In the genomic region with DNA sequence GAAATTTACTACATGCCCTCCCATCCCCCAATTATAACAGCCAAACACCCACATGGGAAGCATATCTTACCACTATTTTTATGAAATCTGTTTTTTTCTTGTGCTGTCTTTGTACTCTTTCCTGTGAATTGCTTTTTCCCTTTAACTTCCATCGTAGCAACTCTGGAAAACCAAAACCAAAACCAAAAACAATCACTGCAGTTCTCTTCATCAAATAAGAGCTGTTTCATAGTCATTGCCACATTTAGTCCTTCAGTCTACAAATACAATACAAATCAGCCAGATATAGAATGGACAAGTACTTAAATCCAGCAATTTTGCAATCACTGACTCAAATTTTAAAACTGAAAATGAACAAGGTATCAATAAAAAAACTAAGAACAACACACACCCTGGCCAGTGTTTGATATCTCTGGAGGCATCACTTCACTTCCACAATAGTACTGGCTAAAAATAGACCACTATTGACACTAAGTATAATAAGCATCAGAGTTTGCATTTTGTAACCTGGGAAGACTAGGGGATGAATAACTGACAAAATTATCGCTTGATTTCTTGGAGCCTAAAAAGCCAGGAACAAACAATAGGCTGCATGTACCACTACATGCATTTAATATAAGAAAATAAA, we compare ENCODE assay signal across 10 cellular contexts. TPM values are rescaled to one million over a fixed set of nuclear protein-coding genes. Genes with fewer than 3 reads are reported as not detected.
DNase-seq lines count a peak whose midpoint lies in the region; ATAC-seq, FAIRE-seq and TF ChIP-seq lines count a peak whose summit lies in the region.
"Had no signal": no experiment of that assay in that cellular context is flagged by ENCODE, and none has a peak within 500 bp of the region (broad histone marks: within the 10 kb centered on the region; RNA-seq: fewer than 3 reads in every experiment).

No MANE protein-coding gene starts in this region.

- H3K9me3 ChIP-seq in A549: no peaks in the 10 kb centered on the region
- no peaks in the 10 kb centered on the region for H3K9me3 ChIP-seq in duodenal mucosa (ENCODE audit: control insufficient read depth in 1 of 2, low read length in 2 of 2)
- H3K9me3 ChIP-seq in small intestine (ENCODE audit: control insufficient read depth, low read depth): no peaks in the 10 kb centered on the region
- no peaks in the 10 kb centered on the region for H3K9me3 ChIP-seq in MM.1S (replicated peaks; ENCODE audit: insufficient read depth, low read length)

- peaks cover 53% of the 10 kb centered on the region for H3K4me1 ChIP-seq in A549
- H3K4me1 ChIP-seq in duodenal mucosa (ENCODE audit: control insufficient read depth in 1 of 2, insufficient read depth in 2 of 2, low read length in 2 of 2): peaks cover 20 to 26% of the 10 kb centered on the region in 2 donors
- peaks cover 2 to 9% of the 10 kb centered on the region in 2 donors for H3K4me1 ChIP-seq in small intestine (ENCODE audit: control insufficient read depth in 2 of 2, insufficient read depth in 1 of 2, low read depth in 1 of 2, low read length in 1 of 2)
- H3K4me1 ChIP-seq in MM.1S (ENCODE audit: low read length): peaks cover 3% of the 10 kb centered on the region; the same call in 1 of the 2 replicates

- ATAC-seq in A549: no peak
- peak; percentile 6 for ATAC-seq in omental fat pad (ENCODE audit: low FRiP score)
- no peak for ATAC-seq in GM21723 (IDR thresholded peaks at IDR 0.05; ENCODE audit: unreplicated experiment)
- ATAC-seq: stimulated activated naive CD8-positive, alpha-beta T cell treated with anti-CD3 and anti-CD28 coated beads, Interleukin-15, amount 100 ng/mL, for 72 hours had no signal

- no peak for TF ChIP-seq POLR2A in A549 (IDR thresholded peaks at IDR 0.05; ENCODE audit: low read length)

- H3K4me1 Mint-ChIP-seq in HFFc6 (ENCODE audit: low read depth): peaks cover 18% of the 10 kb centered on the region

- H4K20me1 ChIP-seq in MM.1S (ENCODE audit: insufficient read depth, low read length): peaks cover 5% of the 10 kb centered on the region; the same call in 1 of the 2 replicates

- H3K27me3 ChIP-seq in duodenal mucosa (ENCODE audit: control insufficient read depth in 1 of 2, insufficient read depth in 2 of 2, low read length in 2 of 2) (no peaks in the 10 kb centered on the region), small intestine (ENCODE audit: control insufficient read depth in 2 of 2, insufficient read depth in 2 of 2, low read length in 2 of 2) (no peaks in the 10 kb centered on the region), MM.1S (replicated peaks; ENCODE audit: insufficient read depth, low read length) (no peaks in the 10 kb centered on the region)

- 31% methylated on average over 2 of the region's 2 CpGs for WGBS in A549 (ENCODE audit: missing lambda C conversion rate)
- 25 to 39% (median 33%) methylated on average over 2 of the region's 2 CpGs for WGBS in small intestine, 3 donors

- TF ChIP-seq EP300 in A549 (IDR thresholded peaks at IDR 0.05): no peak

- H2AFZ ChIP-seq in MM.1S (ENCODE audit: low read length): no peak overlapping the region

- CTCF ChIA-PET in A549 (lab: Yijun Ruan, JAX) (interaction anchor here (0.8 to 5.6 kb wide), 6 partner anchors 9 to 706 kb away, joined by 3 to 28 read pairs (median 6); no protein-coding TSS in a partner anchor), HEK293T (lab: Yijun Ruan, JAX) (no interaction called here)

- no peaks in the 10 kb centered on the region for H3K9me2 ChIP-seq in MM.1S (replicated peaks; ENCODE audit: insufficient read depth, low read length)

- H3K4me3 ChIP-seq in A549 (peak overlapping the region; percentile 22; the same call in 2 of the 3 replicates), duodenal mucosa (ENCODE audit: low read depth in 1 of 2, low read length in 2 of 2) (peak overlapping the region; percentile 9 to 29), small intestine (ENCODE audit: low read depth in 1 of 2, low read length in 2 of 2) (no peak overlapping the region), MM.1S (ENCODE audit: low read length) (no peak overlapping the region)

- POLR2A ChIA-PET in A549 (lab: Yijun Ruan, JAX): no interaction called here
- POLR2A ChIA-PET in HEK293T (lab: Yijun Ruan, JAX): no interaction called here

- H3K36me3 ChIP-seq in duodenal mucosa (ENCODE audit: control insufficient read depth in 1 of 2, insufficient read depth in 2 of 2, low read length in 2 of 2) (peaks cover 14 to 20% of the 10 kb centered on the region in 2 donors), small intestine (ENCODE audit: control insufficient read depth in 2 of 2, insufficient read depth in 2 of 2, low read length in 2 of 2) (peaks cover 2 to 8% of the 10 kb centered on the region in 2 donors), MM.1S (replicated peaks; ENCODE audit: insufficient read depth, low read length) (peaks cover 17% of the 10 kb centered on the region; the same call in 1 of the 2 replicates)

- H3K4me2 ChIP-seq in A549 (peak overlapping the region; percentile 92), MM.1S (ENCODE audit: low read depth, low read length) (no peak overlapping the region)

- DNase-seq in A549 (ENCODE audit: low read depth in 1 of 2, low spot score in 1 of 2): no peak
- DNase-seq in HFFc6: no peak
- DNase-seq in omental fat pad (ENCODE audit: low spot score): no peak
- no peak for DNase-seq in HEK293T (ENCODE audit: extremely low spot score)
- DNase-seq in small intestine: no peak
- DNase-seq in MM.1S: no peak
- DNase-seq: stimulated activated naive CD8-positive, alpha-beta T cell treated with anti-CD3 and anti-CD28 coated beads, Interleukin-15, amount 100 ng/mL, for 72 hours had no signal

- H3K27ac ChIP-seq in A549 (peak overlapping the region; percentile 50 to 64; a peak in 5 of 6 replicates), duodenal mucosa (ENCODE audit: low read depth, low read length) (no peak overlapping the region), small intestine (ENCODE audit: low read depth in 1 of 2, low read length in 1 of 2) (peak overlapping the region in 1 of 2 donors; percentile 4), MM.1S (ENCODE audit: low read length) (no peak overlapping the region)

- TF ChIP-seq RAD21 in A549 (conservative IDR thresholded peaks at IDR 0.05 in 1 of 2, IDR thresholded peaks at IDR 0.05 in 1 of 2): no peak

- TF ChIP-seq CTCF in A549 (IDR thresholded peaks at IDR 0.05) (no peak), HFFc6 (IDR thresholded peaks at IDR 0.05) (no peak), omental fat pad (IDR thresholded peaks at IDR 0.05) (no peak), MM.1S (IDR thresholded peaks at IDR 0.05; ENCODE audit: low read length) (no peak)

- H3K79me2 ChIP-seq in MM.1S (ENCODE audit: low read length): peaks cover 73% of the 10 kb centered on the region

- no peaks in the 10 kb centered on the region for H3F3A ChIP-seq in MM.1S (ENCODE audit: insufficient read depth, low read length)

- H3K9ac ChIP-seq in duodenal mucosa (ENCODE audit: low read depth in 1 of 2, low read length in 2 of 2) (no peak overlapping the region), MM.1S (ENCODE audit: low read length) (no peak overlapping the region)

- H3K4me3 Mint-ChIP-seq in HFFc6: peak overlapping the region; percentile 60; the same call in 1 of the 2 replicates
- H3K4me3 Mint-ChIP-seq: stimulated activated naive CD8-positive, alpha-beta T cell treated with anti-CD3 and anti-CD28 coated beads, Interleukin-15, amount 100 ng/mL, for 72 hours had no signal

- H3K27ac Mint-ChIP-seq in HFFc6: peak overlapping the region; percentile 68
- H3K27ac Mint-ChIP-seq: activated T-helper 2 cell treated with anti-CD3 and anti-CD28 coated beads, Interferon-gamma antibody, Interleukin-2, Interleukin-4, amounts not matched to agents 10 μg/mL and 5 μg/mL and 100 μg/mL, durations not matched to agents 14 hours and 24 hours and 36 hours; stimulated activated naive CD8-positive, alpha-beta T cell treated with anti-CD3 and anti-CD28 coated beads, Interleukin-15, amount 100 ng/mL, for 72 hours had no signal

- H3K9me3 Mint-ChIP-seq in HFFc6: no peaks in the 10 kb centered on the region
- H3K9me3 Mint-ChIP-seq: activated T-helper 2 cell treated with anti-CD3 and anti-CD28 coated beads, Interferon-gamma antibody, Interleukin-2, Interleukin-4, amounts not matched to agents 10 μg/mL and 5 μg/mL and 100 μg/mL, durations not matched to agents 14 hours and 24 hours and 36 hours; stimulated activated naive CD8-positive, alpha-beta T cell treated with anti-CD3 and anti-CD28 coated beads, Interleukin-15, amount 100 ng/mL, for 72 hours had no signal

- FAIRE-seq in A549 (lab: Jason Lieb, UNC): no peak
- FAIRE-seq in small intestine (lab: Jason Lieb, UNC): no peak

- peaks cover 28% of the 10 kb centered on the region for H3K36me3 Mint-ChIP-seq in HFFc6 (ENCODE audit: low read depth)

- no peaks in the 10 kb centered on the region; the same call in 1 of the 2 replicates for H3K27me3 Mint-ChIP-seq in HFFc6 (ENCODE audit: insufficient read depth)
- H3K27me3 Mint-ChIP-seq: stimulated activated naive CD8-positive, alpha-beta T cell treated with anti-CD3 and anti-CD28 coated beads, Interleukin-15, amount 100 ng/mL, for 72 hours had no signal

TF ChIP-seq in A549, 52 proteins besides CTCF, POLR2A, EP300 and RAD21 (continues in another document):
- TF ChIP-seq EHMT2 (IDR thresholded peaks at IDR 0.05; ENCODE audit: low read depth): no peak

TF ChIP-seq in HEK293T, 16 proteins besides CTCF, POLR2A, EP300 and RAD21 (continues in another document):
- TF ChIP-seq TARDBP (IDR thresholded peaks at IDR 0.05) (no peak), FOXA1 (IDR thresholded peaks at IDR 0.05) (no peak), NFRKB (IDR thresholded peaks at IDR 0.05) (no peak), SUZ12 (IDR thresholded peaks at IDR 0.05) (no peak), CTBP1 (IDR thresholded peaks at IDR 0.05; ENCODE audit: borderline replicate concordance) (no peak), ELF4 (IDR thresholded peaks at IDR 0.05) (no peak)
- TF ChIP-seq, protein P1, sequence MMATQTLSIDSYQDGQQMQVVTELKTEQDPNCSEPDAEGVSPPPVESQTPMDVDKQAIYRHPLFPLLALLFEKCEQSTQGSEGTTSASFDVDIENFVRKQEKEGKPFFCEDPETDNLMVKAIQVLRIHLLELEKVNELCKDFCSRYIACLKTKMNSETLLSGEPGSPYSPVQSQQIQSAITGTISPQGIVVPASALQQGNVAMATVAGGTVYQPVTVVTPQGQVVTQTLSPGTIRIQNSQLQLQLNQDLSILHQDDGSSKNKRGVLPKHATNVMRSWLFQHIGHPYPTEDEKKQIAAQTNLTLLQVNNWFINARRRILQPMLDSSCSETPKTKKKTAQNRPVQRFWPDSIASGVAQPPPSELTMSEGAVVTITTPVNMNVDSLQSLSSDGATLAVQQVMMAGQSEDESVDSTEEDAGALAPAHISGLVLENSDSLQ (IDR thresholded peaks at IDR 0.05): no peak

RNA-seq across cellular contexts. Expression of gene PUM3, which starts 5.4 kb away (rescaled TPM):
- 62.2 and 94.8 TPM in 2 replicates for polyA plus RNA-seq in A549 (2011; rRNA removed)
- 31.3 and 35.5 TPM in 2 replicates for polyA plus RNA-seq in A549 (2012; cell fraction: cytosol; rRNA removed)
- polyA plus RNA-seq in A549 (2012; cell fraction: nucleus; rRNA removed): 24.8 and 38.6 TPM in 2 replicates
- polyA plus RNA-seq in A549 (2017; fragmentation: RNase III; extraction: RNeasy Plus Mini Kit Qiagen cat#74134 plus additional on column Dnase treatment): 71.2 to 81.2 TPM (median 78.0 TPM) in 3 replicates
- polyA minus RNA-seq in A549 (2011; rRNA and poly(A)+ RNA removed): 42.9 and 56.2 TPM in 2 replicates
- 10 to 100 TPM; 45.6 to 56.7 (median 51.4) TPM for total RNA-seq in HFFc6 (2021; fragmentation: NEBNext Ultra II Directional; extraction: Animal tissue kit (Norgen Biotek cat#: 25700))
- 100 to 1,000 TPM in 1 of 4 donors, 10 to 100 TPM in 3; 38.2 to 108 (median 43.7) TPM for total RNA-seq in omental fat pad
- polyA plus RNA-seq in small intestine: 10 to 100 TPM in 2 of 3 donors, 1 to 10 TPM in 1; 9.5 to 30.5 (median 15.2) TPM

Comparison
In these comparisons a context has a peak if more than half of its experiments do, and no peak if none do; other contexts are left out.
1. H3K27ac ChIP-seq: peak in A549 (2 of 2); none in duodenal mucosa (single experiment) and MM.1S (single experiment).
2. H3K4me3 ChIP-seq: peak in A549 (single experiment) and duodenal mucosa (2 of 2); none in small intestine (0 of 2) and MM.1S (single experiment).